Comparison of ENCODE assay signal across 9 cellular contexts in genomic region chr10:48606530-48607355, GRCh38. TPM values are rescaled to one million over a fixed set of nuclear protein-coding genes. Genes with fewer than 3 reads are reported as not detected.
DNase-seq lines count a peak whose midpoint lies in the region; ATAC-seq and TF ChIP-seq lines count a peak whose summit lies in the region.
"Had no signal": no experiment of that assay in that cellular context is flagged by ENCODE, and none has a peak within 500 bp of the region (broad histone marks: within the 10 kb centered on the region; RNA-seq: fewer than 3 reads in every experiment).

No MANE protein-coding gene starts in this region.

- H3K27me3 Mint-ChIP-seq in T-helper 17 cell = peaks cover 66% of the 10 kb centered on the region
- H3K27me3 Mint-ChIP-seq in activated naive CD4-positive, alpha-beta T cell treated with anti-CD3 and anti-CD28 coated beads, Interleukin-2, amount 10 ng/mL, durations not matched to agents 7 days and 5 days = peaks cover 60% of the 10 kb centered on the region

- H3K36me3 Mint-ChIP-seq in T-helper 17 cell (ENCODE audit: low read depth) = no peaks in the 10 kb centered on the region
- H3K36me3 Mint-ChIP-seq in activated naive CD4-positive, alpha-beta T cell treated with anti-CD3 and anti-CD28 coated beads, Interleukin-2, amount 10 ng/mL, durations not matched to agents 7 days and 5 days = no peaks in the 10 kb centered on the region

- H3K4me1 Mint-ChIP-seq in T-helper 17 cell = peaks cover 7% of the 10 kb centered on the region
- no peaks in the 10 kb centered on the region for H3K4me1 Mint-ChIP-seq in activated naive CD4-positive, alpha-beta T cell treated with anti-CD3 and anti-CD28 coated beads, Interleukin-2, amount 10 ng/mL, durations not matched to agents 7 days and 5 days

- peak; percentile 28 for ATAC-seq in T-helper 17 cell

- H3K4me3 ChIP-seq in skeletal muscle satellite cell (ENCODE audit: low read length) = peak overlapping the region; percentile 28
- no peak overlapping the region for H3K4me3 ChIP-seq in prostate gland

- H3K9me3 ChIP-seq in T-helper 17 cell (ENCODE audit: control insufficient read depth, low read length, poor library complexity, severe bottlenecking) (no peaks in the 10 kb centered on the region), skeletal muscle satellite cell (replicated peaks; ENCODE audit: low read length) (no peaks in the 10 kb centered on the region), prostate gland (no peaks in the 10 kb centered on the region)

- H3K27me3 ChIP-seq in skeletal muscle satellite cell (ENCODE audit: control insufficient read depth, insufficient read depth, low read length) (no peaks in the 10 kb centered on the region), prostate gland (replicated peaks; ENCODE audit: insufficient read depth) (peaks cover 6% of the 10 kb centered on the region)

- H3K36me3 ChIP-seq in skeletal muscle satellite cell (ENCODE audit: insufficient read depth, low read length) = peaks cover 12% of the 10 kb centered on the region
- H3K36me3 ChIP-seq in prostate gland = no peaks in the 10 kb centered on the region

- H3K4me3 Mint-ChIP-seq in T-helper 17 cell = no peak overlapping the region
- H3K4me3 Mint-ChIP-seq in activated naive CD4-positive, alpha-beta T cell treated with anti-CD3 and anti-CD28 coated beads, Interleukin-2, amount 10 ng/mL, durations not matched to agents 7 days and 5 days = no peak overlapping the region

- intact Hi-C loops in prostate gland (cut with DNase I) = no loop called here

- H3K9ac ChIP-seq in skeletal muscle satellite cell (ENCODE audit: low read depth, low read length) = peak overlapping the region; percentile 80

- H3K4me1 ChIP-seq in skeletal muscle satellite cell (ENCODE audit: control insufficient read depth, insufficient read depth, low read length) (peaks cover 73% of the 10 kb centered on the region), prostate gland (replicated peaks) (no peaks in the 10 kb centered on the region)

- CTCF ChIA-PET in activated naive CD4-positive, alpha-beta T cell treated with anti-CD3 and anti-CD28 coated beads, Interleukin-2, amount 10 ng/mL, durations not matched to agents 7 days and 5 days (lab: Charles Lee) = interaction anchor here (0.8 to 4.2 kb wide), 5 partner anchors 9 to 243 kb away, joined by 3 to 42 read pairs (median 5); no protein-coding TSS in a partner anchor

- no peak overlapping the region for H3K27ac ChIP-seq in prostate gland

- DNase-seq in H4 (ENCODE audit: low spot score) (peak; percentile 80), T-helper 17 cell (no peak), glomerular endothelial cell (ENCODE audit: extremely low read depth, low read depth, low spot score) (peak; percentile 91), NCI-H1105 (lab: John Stamatoyannopoulos, UW) (no peak), prostate gland (ENCODE audit: low spot score) (no peak)
- DNase-seq in stimulated activated CD4-positive, alpha-beta T cell treated with anti-CD3 and anti-CD28 coated beads, Interleukin-2, amount 100 ng/mL, for 48 hours = no peak
- no peak for DNase-seq in activated naive CD4-positive, alpha-beta T cell treated with anti-CD3 and anti-CD28 coated beads, Interleukin-2, amount 10 ng/mL, durations not matched to agents 7 days and 5 days
- DNase-seq: NCI-H1436 treated with DMSO at 0.1 percent for 48 hours had no signal

- H3K9me3 Mint-ChIP-seq in activated naive CD4-positive, alpha-beta T cell treated with anti-CD3 and anti-CD28 coated beads, Interleukin-2, amount 10 ng/mL, durations not matched to agents 7 days and 5 days = no peaks in the 10 kb centered on the region

- H3K27ac Mint-ChIP-seq in T-helper 17 cell = no peak overlapping the region
- H3K27ac Mint-ChIP-seq in activated naive CD4-positive, alpha-beta T cell treated with anti-CD3 and anti-CD28 coated beads, Interleukin-2, amount 10 ng/mL, durations not matched to agents 7 days and 5 days = no peak overlapping the region

- 87% methylated on average over 8 of the region's 8 CpGs for WGBS in prostate gland

- peak overlapping the region; percentile 97 for H3K4me2 ChIP-seq in skeletal muscle satellite cell (ENCODE audit: low read length)

- no peak for TF ChIP-seq CTCF in prostate gland (IDR thresholded peaks at IDR 0.05)

- no peak for TF ChIP-seq POLR2A in prostate gland (IDR thresholded peaks at IDR 0.05)

RNA-seq across cellular contexts. Expression of gene ARHGAP22, which starts 1.9 kb away (rescaled TPM):
- 2.1 and 6.3 TPM in 2 replicates for total RNA-seq in H4 (2014; rRNA removed; shearing (Covaris generic))
- total RNA-seq in T-helper 17 cell (1 to 10 TPM in 1 of 2 donors, under 1 TPM in 1; 0.39 to 1.4 TPM), glomerular endothelial cell (64.5 and 65.8 TPM in 2 replicates), prostate gland (1 to 10 TPM; 4.4 to 8.6 TPM)
- total RNA-seq in skeletal muscle satellite cell (2012; rRNA removed) = 106 and 152 TPM in 2 replicates

Comparison
In these comparisons a context has a peak if more than half of its experiments do, and no peak if none do; other contexts are left out.
1. DNase-seq: peak in H4 (single experiment) and glomerular endothelial cell (single experiment); none in T-helper 17 cell (0 of 3), stimulated activated CD4-positive, alpha-beta T cell treated with anti-CD3 and anti-CD28 coated beads, Interleukin-2, amount 100 ng/mL, for 48 hours (0 of 2), NCI-H1105 (single experiment), prostate gland (single experiment) and activated naive CD4-positive, alpha-beta T cell treated with anti-CD3 and anti-CD28 coated beads, Interleukin-2, amount 10 ng/mL, durations not matched to agents 7 days and 5 days (single experiment).